Comparison of ENCODE assay signal across 9 cellular contexts in the genomic region with DNA sequence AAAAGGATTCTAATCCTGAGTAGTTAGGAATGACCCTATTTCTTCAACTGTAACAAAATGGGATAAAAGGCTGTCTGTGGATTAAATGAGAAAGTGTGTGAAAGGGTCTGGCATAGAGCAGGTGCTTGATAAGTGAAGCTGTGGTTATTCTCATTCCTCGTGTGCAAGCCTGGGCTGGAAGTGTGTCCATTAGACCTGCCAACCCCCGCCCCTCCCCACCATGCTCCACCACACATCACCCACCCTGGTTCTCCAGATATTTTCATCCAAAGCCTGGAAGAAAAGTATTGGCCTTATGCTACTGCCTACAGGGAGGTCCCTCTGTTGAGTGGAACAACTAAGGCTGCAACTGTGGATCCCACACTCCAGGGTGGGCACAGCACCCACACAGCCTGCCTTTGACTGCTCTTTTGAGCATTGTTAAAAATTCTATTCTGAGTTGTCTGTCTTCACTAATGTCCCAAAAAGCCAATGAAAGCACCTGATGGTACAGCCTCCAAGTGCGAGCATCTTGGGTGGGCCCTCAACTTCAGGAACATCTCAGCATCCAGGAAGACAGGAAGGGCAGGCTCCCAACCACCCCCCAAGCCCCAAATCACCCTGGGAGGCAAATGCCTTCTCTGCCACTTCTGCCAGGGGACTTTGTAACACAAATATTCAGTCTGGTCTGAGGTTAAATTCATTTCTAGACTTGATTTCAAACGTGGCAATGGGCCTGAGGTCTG.
DNase-seq lines count a peak whose midpoint lies in the region; ATAC-seq, FAIRE-seq and TF ChIP-seq lines count a peak whose summit lies in the region.
"Had no signal": no experiment of that assay in that cellular context is flagged by ENCODE, and none has a peak within 500 bp of the region (broad histone marks: within the 10 kb centered on the region; RNA-seq: fewer than 3 reads in every experiment).

No MANE protein-coding gene starts in this region.

- no peaks in the 10 kb centered on the region for H3K27me3 Mint-ChIP-seq in activated CD4-positive, alpha-beta memory T cell treated with anti-CD3 and anti-CD28 coated beads for 36 hours
- no peaks in the 10 kb centered on the region for H3K27me3 Mint-ChIP-seq in activated CD4-positive, alpha-beta memory T cell treated with anti-CD3 and anti-CD28 coated beads, Interleukin-2, amount 10 ng/mL, durations not matched to agents 7 days and 5 days
- H3K27me3 Mint-ChIP-seq in activated B cell treated with CpG ODN at 0.5 μM for 24 hours: no peaks in the 10 kb centered on the region

- H3K36me3 ChIP-seq in keratinocyte (ENCODE audit: control insufficient read depth in 2 of 2, extremely low read depth in 1 of 2, insufficient read depth in 2 of 2, low read length in 2 of 2) (no peaks in the 10 kb centered on the region), suprapubic skin (no peaks in the 10 kb centered on the region)

- H3K4me3 Mint-ChIP-seq in activated CD4-positive, alpha-beta memory T cell treated with anti-CD3 and anti-CD28 coated beads for 36 hours: no peak overlapping the region
- no peak overlapping the region for H3K4me3 Mint-ChIP-seq in activated CD4-positive, alpha-beta memory T cell treated with anti-CD3 and anti-CD28 coated beads, Interleukin-2, amount 10 ng/mL, durations not matched to agents 7 days and 5 days
- H3K4me3 Mint-ChIP-seq in activated B cell treated with CpG ODN at 0.5 μM for 24 hours: no peak overlapping the region

- H2AFZ ChIP-seq in keratinocyte (ENCODE audit: control insufficient read depth, low read length): no peak overlapping the region

- CTCF ChIA-PET in activated CD4-positive, alpha-beta memory T cell treated with anti-CD3 and anti-CD28 coated beads for 36 hours (lab: Charles Lee): interaction anchor here (1.0 kb wide), 2 partner anchors 54 to 55 kb away, joined by 3 read pairs; no protein-coding TSS in a partner anchor
- CTCF ChIA-PET in activated CD4-positive, alpha-beta memory T cell treated with anti-CD3 and anti-CD28 coated beads, Interleukin-2, amount 10 ng/mL, durations not matched to agents 7 days and 5 days (lab: Charles Lee): no interaction called here
- CTCF ChIA-PET in activated B cell treated with CpG ODN at 0.5 μM for 24 hours (lab: Charles Lee): no interaction called here

- no peaks in the 10 kb centered on the region for H3K9me3 Mint-ChIP-seq in activated CD4-positive, alpha-beta memory T cell treated with anti-CD3 and anti-CD28 coated beads for 36 hours
- no peaks in the 10 kb centered on the region for H3K9me3 Mint-ChIP-seq in activated CD4-positive, alpha-beta memory T cell treated with anti-CD3 and anti-CD28 coated beads, Interleukin-2, amount 10 ng/mL, durations not matched to agents 7 days and 5 days
- no peaks in the 10 kb centered on the region for H3K9me3 Mint-ChIP-seq in activated B cell treated with CpG ODN at 0.5 μM for 24 hours

- peak overlapping the region; percentile 77 for H3K27ac Mint-ChIP-seq in activated CD4-positive, alpha-beta memory T cell treated with anti-CD3 and anti-CD28 coated beads for 36 hours
- no peak overlapping the region for H3K27ac Mint-ChIP-seq in activated CD4-positive, alpha-beta memory T cell treated with anti-CD3 and anti-CD28 coated beads, Interleukin-2, amount 10 ng/mL, durations not matched to agents 7 days and 5 days
- peak overlapping the region; percentile 14 for H3K27ac Mint-ChIP-seq in activated B cell treated with CpG ODN at 0.5 μM for 24 hours

- H3K27me3 ChIP-seq in keratinocyte (ENCODE audit: control insufficient read depth, extremely low read depth, insufficient read depth, low read length) (no peaks in the 10 kb centered on the region), suprapubic skin (no peaks in the 10 kb centered on the region)

- H3K4me3 ChIP-seq in keratinocyte (ENCODE audit: control insufficient read depth in 2 of 3, extremely low read depth in 1 of 3, insufficient read depth in 2 of 3, low read depth in 1 of 3, low read length in 3 of 3) (no peak overlapping the region), suprapubic skin (no peak overlapping the region)

- peak overlapping the region; percentile 39 for H3K9ac ChIP-seq in keratinocyte (ENCODE audit: control insufficient read depth, extremely low read depth, insufficient read depth, low read length)

- H4K20me1 ChIP-seq in keratinocyte (ENCODE audit: control insufficient read depth, extremely low read depth, insufficient read depth, low read length): no peaks in the 10 kb centered on the region

- H3K79me2 ChIP-seq in keratinocyte (ENCODE audit: control insufficient read depth, insufficient read depth, low read length): no peaks in the 10 kb centered on the region

- ATAC-seq in activated B cell treated with CpG ODN at 0.5 μM for 24 hours (ENCODE audit: low read depth) (no peak), HG02588 (IDR thresholded peaks at IDR 0.05; ENCODE audit: unreplicated experiment) (no peak)

- peak; percentile 34 for FAIRE-seq in keratinocyte (lab: Jason Lieb, UNC)
- FAIRE-seq: HTR-8/SVneo had no signal

- H3K27ac ChIP-seq in keratinocyte (ENCODE audit: control insufficient read depth, insufficient read depth, low read length) (peak overlapping the region; percentile 72), suprapubic skin (peak overlapping the region; percentile 78)

- intact Hi-C loops in activated CD4-positive, alpha-beta memory T cell treated with anti-CD3 and anti-CD28 coated beads for 36 hours (cut with micrococcal nuclease): loop anchor here (1.0 to 2.0 kb wide), 2 partner anchors 24 to 32 kb away; no protein-coding TSS in a partner anchor
- intact Hi-C loops in activated B cell treated with CpG ODN at 0.5 μM for 24 hours (cut with micrococcal nuclease): no loop called here

- no peaks in the 10 kb centered on the region for H3K36me3 Mint-ChIP-seq in activated CD4-positive, alpha-beta memory T cell treated with anti-CD3 and anti-CD28 coated beads for 36 hours
- H3K36me3 Mint-ChIP-seq in activated CD4-positive, alpha-beta memory T cell treated with anti-CD3 and anti-CD28 coated beads, Interleukin-2, amount 10 ng/mL, durations not matched to agents 7 days and 5 days (ENCODE audit: low read depth): no peaks in the 10 kb centered on the region
- no peaks in the 10 kb centered on the region for H3K36me3 Mint-ChIP-seq in activated B cell treated with CpG ODN at 0.5 μM for 24 hours (ENCODE audit: low read depth)

- no peak for TF ChIP-seq POLR2A in suprapubic skin (IDR thresholded peaks at IDR 0.05)

- H3K4me2 ChIP-seq in keratinocyte (ENCODE audit: control insufficient read depth, extremely low read depth, insufficient read depth, low read depth, low read length): peak overlapping the region; percentile 49

- POLR2A ChIA-PET in activated CD4-positive, alpha-beta memory T cell treated with anti-CD3 and anti-CD28 coated beads for 36 hours (lab: Charles Lee): interaction anchor here (1.0 kb wide), 1 partner anchor 23 kb away, joined by 3 read pairs; no protein-coding TSS in a partner anchor
- POLR2A ChIA-PET in activated CD4-positive, alpha-beta memory T cell treated with anti-CD3 and anti-CD28 coated beads, Interleukin-2, amount 10 ng/mL, durations not matched to agents 7 days and 5 days (lab: Charles Lee): no interaction called here
- POLR2A ChIA-PET in activated B cell treated with CpG ODN at 0.5 μM for 24 hours (lab: Charles Lee): interaction anchor here (0.8 kb wide), 1 partner anchor 618 kb away, joined by 4 read pairs; no protein-coding TSS in a partner anchor

- H3K4me1 ChIP-seq in keratinocyte (ENCODE audit: control insufficient read depth, extremely low read depth, insufficient read depth, low read length) (peaks cover 48% of the 10 kb centered on the region), suprapubic skin (peaks cover 29% of the 10 kb centered on the region)

- H3K9me3 ChIP-seq in keratinocyte (ENCODE audit: control insufficient read depth, low read depth, low read length) (no peaks in the 10 kb centered on the region), suprapubic skin (no peaks in the 10 kb centered on the region)

- no peak for TF ChIP-seq EP300 in suprapubic skin (IDR thresholded peaks at IDR 0.05)

- no peak for DNase-seq in activated CD4-positive, alpha-beta memory T cell treated with anti-CD3 and anti-CD28 coated beads for 36 hours
- no peak for DNase-seq in activated CD4-positive, alpha-beta memory T cell treated with anti-CD3 and anti-CD28 coated beads, Interleukin-2, amount 10 ng/mL, durations not matched to agents 7 days and 5 days
- DNase-seq in activated B cell treated with CpG ODN at 0.5 μM for 24 hours (no peak), keratinocyte (ENCODE audit: low read depth, low spot score) (no peak), suprapubic skin (ENCODE audit: low spot score in 2 of 2) (no peak), mesenteric fat pad (ENCODE audit: low spot score) (no peak)
- no peak for DNase-seq in activated CD4-positive, CD25-positive, alpha-beta regulatory T cell (lab: John Stamatoyannopoulos, UW)

- no peaks in the 10 kb centered on the region for H3K9me1 ChIP-seq in keratinocyte (ENCODE audit: control insufficient read depth, extremely low read depth, insufficient read depth, low read length)

- H3K4me1 Mint-ChIP-seq in activated CD4-positive, alpha-beta memory T cell treated with anti-CD3 and anti-CD28 coated beads for 36 hours (ENCODE audit: low read depth): peaks cover 28% of the 10 kb centered on the region
- H3K4me1 Mint-ChIP-seq in activated CD4-positive, alpha-beta memory T cell treated with anti-CD3 and anti-CD28 coated beads, Interleukin-2, amount 10 ng/mL, durations not matched to agents 7 days and 5 days: peaks cover 23% of the 10 kb centered on the region
- peaks cover 17% of the 10 kb centered on the region for H3K4me1 Mint-ChIP-seq in activated B cell treated with CpG ODN at 0.5 μM for 24 hours

- TF ChIP-seq CTCF in activated B cell treated with CpG ODN at 0.5 μM for 24 hours (IDR thresholded peaks at IDR 0.05) (no peak), keratinocyte (optimal IDR thresholded peaks at IDR 0.05 in 1 of 3, IDR thresholded peaks at IDR 0.05 in 1 of 3, conservative IDR thresholded peaks at IDR 0.05 in 1 of 3; ENCODE audit: extremely low read depth in 1 of 3, insufficient read depth in 2 of 3, low read length in 3 of 3) (no peak), suprapubic skin (IDR thresholded peaks at IDR 0.05) (no peak)

- dilution Hi-C loops in keratinocyte (cut with MboI; ENCODE audit: extremely low pct_ligation_motif_present, low sequenced_read_pairs): no loop called here

- WGBS in suprapubic skin: 57% methylated on average over 4 of the region's 4 CpGs
